In genomic region chr15:65517866-65518207, GRCh38 we compare ENCODE assay signal across 8 cellular contexts. TPM values are rescaled to one million over a fixed set of nuclear protein-coding genes. Genes with fewer than 3 reads are reported as not detected.
DNase-seq lines count a peak whose midpoint lies in the region; ATAC-seq and TF ChIP-seq lines count a peak whose summit lies in the region.

No MANE protein-coding gene starts in this region.

- H3K4me1 Mint-ChIP-seq in activated CD8-positive, alpha-beta memory T cell treated with anti-CD3 and anti-CD28 coated beads, Interleukin-2, amount 10 ng/mL, durations not matched to agents 7 days and 5 days = peaks cover 45% of the 10 kb centered on the region
- H3K4me1 Mint-ChIP-seq in T-helper 17 cell = peaks cover 16% of the 10 kb centered on the region

- H3K27ac Mint-ChIP-seq in activated CD8-positive, alpha-beta memory T cell treated with anti-CD3 and anti-CD28 coated beads, Interleukin-2, amount 10 ng/mL, durations not matched to agents 7 days and 5 days = peak overlapping the region; percentile 96
- H3K27ac Mint-ChIP-seq in T-helper 17 cell = peak overlapping the region; percentile 94

- H3K4me2 ChIP-seq in hepatocyte = peak overlapping the region; percentile 51

- peak overlapping the region; percentile 70 for H2AFZ ChIP-seq in hepatocyte

- H3K36me3 ChIP-seq in hepatocyte (replicated peaks; ENCODE audit: insufficient read depth, low read depth) (no peaks in the 10 kb centered on the region), subcutaneous abdominal adipose tissue (ENCODE audit: control insufficient read depth in 5 of 5, insufficient read depth in 5 of 5, low read length in 5 of 5) (peaks cover 0 to 4% (median 0%) of the 10 kb centered on the region in 5 donors)

- H3K4me3 ChIP-seq in hepatocyte (no peak overlapping the region), subcutaneous abdominal adipose tissue (ENCODE audit: low read depth in 1 of 5, low read length in 5 of 5) (peak overlapping the region in 4 of 5 donors; percentile 95 to 100 (median 98))

- no peak for DNase-seq in activated CD8-positive, alpha-beta memory T cell treated with anti-CD3 and anti-CD28 coated beads, Interleukin-2, amount 10 ng/mL, durations not matched to agents 7 days and 5 days
- no peak for DNase-seq in activated CD8-positive, alpha-beta memory T cell treated with anti-CD3 and anti-CD28 coated beads for 24 hours
- DNase-seq in T-helper 17 cell = no peak
- DNase-seq in hepatocyte (ENCODE audit: low spot score) = no peak
- no peak for DNase-seq in LoVo (ENCODE audit: low spot score)
- DNase-seq in GM20000 (ENCODE audit: low spot score) = no peak

- H3K9me3 Mint-ChIP-seq in activated CD8-positive, alpha-beta memory T cell treated with anti-CD3 and anti-CD28 coated beads, Interleukin-2, amount 10 ng/mL, durations not matched to agents 7 days and 5 days (ENCODE audit: low read depth) = no peaks in the 10 kb centered on the region

- no peak overlapping the region for H3K27ac ChIP-seq in hepatocyte
- peak overlapping the region; percentile 93 for H3K27ac ChIP-seq in subcutaneous abdominal adipose tissue (ENCODE audit: low read depth, low read length)

- no peaks in the 10 kb centered on the region for H3K27me3 ChIP-seq in hepatocyte
- H3K27me3 ChIP-seq in subcutaneous abdominal adipose tissue (ENCODE audit: control insufficient read depth in 5 of 5, insufficient read depth in 4 of 5, low read length in 5 of 5) = no peaks in the 10 kb centered on the region

- peaks cover 36% of the 10 kb centered on the region for H3K79me2 ChIP-seq in hepatocyte

- peaks cover 19% of the 10 kb centered on the region for H4K20me1 ChIP-seq in hepatocyte (ENCODE audit: insufficient read depth, poor library complexity, severe bottlenecking)

- no peak for TF ChIP-seq CTCF in hepatocyte (IDR thresholded peaks at IDR 0.05; ENCODE audit: poor library complexity)
- TF ChIP-seq CTCF in GM20000 (IDR thresholded peaks at IDR 0.05; ENCODE audit: extremely low read depth, missing control alignments) = no peak

- no peaks in the 10 kb centered on the region for H3K9me2 ChIP-seq in hepatocyte (replicated peaks; ENCODE audit: insufficient read depth)

- no peaks in the 10 kb centered on the region for H3K27me3 Mint-ChIP-seq in activated CD8-positive, alpha-beta memory T cell treated with anti-CD3 and anti-CD28 coated beads, Interleukin-2, amount 10 ng/mL, durations not matched to agents 7 days and 5 days
- H3K27me3 Mint-ChIP-seq in T-helper 17 cell = no peaks in the 10 kb centered on the region

- H3K4me3 Mint-ChIP-seq in activated CD8-positive, alpha-beta memory T cell treated with anti-CD3 and anti-CD28 coated beads, Interleukin-2, amount 10 ng/mL, durations not matched to agents 7 days and 5 days = peak overlapping the region; percentile 99
- peak overlapping the region; percentile 98 for H3K4me3 Mint-ChIP-seq in T-helper 17 cell

- WGBS in hepatocyte (ENCODE audit: low lambda C conversion rate, missing lambda C conversion rate) = 47% methylated on average over 7 of the region's 8 CpGs

- H3K4me1 ChIP-seq in hepatocyte (ENCODE audit: insufficient read depth) = peaks cover 8% of the 10 kb centered on the region
- peaks cover 3 to 36% (median 31%) of the 10 kb centered on the region in 5 donors for H3K4me1 ChIP-seq in subcutaneous abdominal adipose tissue (ENCODE audit: control insufficient read depth in 5 of 5, insufficient read depth in 5 of 5, low read length in 5 of 5)

- CTCF ChIA-PET in activated CD8-positive, alpha-beta memory T cell treated with anti-CD3 and anti-CD28 coated beads, Interleukin-2, amount 10 ng/mL, durations not matched to agents 7 days and 5 days (lab: Charles Lee) = interaction anchor here (1.0 to 1.6 kb wide), 4 partner anchors 14 to 345 kb away, joined by 3 to 6 read pairs (median 4); partner anchors contain the start of gene INTS14

- no peaks in the 10 kb centered on the region for H3K9me3 ChIP-seq in T-helper 17 cell (ENCODE audit: control insufficient read depth, low read length, poor library complexity, severe bottlenecking)
- no peaks in the 10 kb centered on the region for H3K9me3 ChIP-seq in hepatocyte (ENCODE audit: low read depth)
- no peaks in the 10 kb centered on the region for H3K9me3 ChIP-seq in subcutaneous abdominal adipose tissue (ENCODE audit: control insufficient read depth in 5 of 5, low read length in 5 of 5)

- ATAC-seq in activated CD8-positive, alpha-beta memory T cell treated with anti-CD3 and anti-CD28 coated beads, Interleukin-2, amount 10 ng/mL, durations not matched to agents 7 days and 5 days = peak; percentile 2
- ATAC-seq in T-helper 17 cell (no peak), GM21423 (IDR thresholded peaks at IDR 0.05; ENCODE audit: unreplicated experiment) (no peak)

- peaks cover 18% of the 10 kb centered on the region for H3K36me3 Mint-ChIP-seq in activated CD8-positive, alpha-beta memory T cell treated with anti-CD3 and anti-CD28 coated beads, Interleukin-2, amount 10 ng/mL, durations not matched to agents 7 days and 5 days
- H3K36me3 Mint-ChIP-seq in T-helper 17 cell (ENCODE audit: low read depth) = peaks cover 3% of the 10 kb centered on the region

- peak overlapping the region in 1 of 5 donors; percentile 100 for H3K9ac ChIP-seq in subcutaneous abdominal adipose tissue (ENCODE audit: low read length in 5 of 5)

RNA-seq across cellular contexts. Expression of gene DPP8, which starts 0.3 kb away (rescaled TPM):
- 10 to 100 TPM; 41.6 to 44.1 TPM for total RNA-seq in activated CD8-positive, alpha-beta memory T cell treated with anti-CD3 and anti-CD28 coated beads, Interleukin-2, amount 10 ng/mL, durations not matched to agents 7 days and 5 days
- total RNA-seq in T-helper 17 cell (10 to 100 TPM; 37.9 to 42.9 TPM), hepatocyte (17.5 and 25.3 TPM in 2 replicates)
- 14.7 and 23.3 TPM in 2 replicates for polyA plus RNA-seq in hepatocyte

RNA-seq across cellular contexts. Expression of gene HACD3, which starts 12.4 kb away (rescaled TPM):
- total RNA-seq in activated CD8-positive, alpha-beta memory T cell treated with anti-CD3 and anti-CD28 coated beads, Interleukin-2, amount 10 ng/mL, durations not matched to agents 7 days and 5 days = 10 to 100 TPM; 40.7 to 43.5 TPM
- 10 to 100 TPM; 14.3 to 14.8 TPM for total RNA-seq in T-helper 17 cell
- 156 and 171 TPM in 2 replicates for total RNA-seq in hepatocyte
- 123 and 127 TPM in 2 replicates for polyA plus RNA-seq in hepatocyte
